In genomic region chrX:137033774-137034507, GRCh38 we compare ENCODE assay signal across 11 cellular contexts. TPM values are rescaled to one million over a fixed set of nuclear protein-coding genes. Genes with fewer than 3 reads are reported as not detected.
DNase-seq lines count a peak whose midpoint lies in the region; ATAC-seq, FAIRE-seq and TF ChIP-seq lines count a peak whose summit lies in the region.
"Had no signal": no experiment of that assay in that cellular context is flagged by ENCODE, and none has a peak within 500 bp of the region (broad histone marks: within the 10 kb centered on the region; RNA-seq: fewer than 3 reads in every experiment).

Gene GPR101 (minus strand): TSS chrX:137033995. CDS start chrX:137031674, 2,321 bp downstream.

- H3K27ac ChIP-seq in HUES48 (ENCODE audit: low read depth, low read length) (no peak within 1 kb of the TSS), coronary artery (no peak within 1 kb of the TSS), kidney (ENCODE audit: low read depth in 2 of 2, low read length in 2 of 2) (no peak within 1 kb of the TSS)

- no peak within 1 kb of the TSS for H3K27ac Mint-ChIP-seq in T-helper 1 cell treated with Interleukin-12 subunit alpha and Interleukin-12 subunit beta and Interleukin-4 antibody, amounts not matched to agents 30 μg/mL and 1 μg/mL, for 36 hours
- no peak within 1 kb of the TSS for H3K27ac Mint-ChIP-seq in neural crest cell (ENCODE audit: unreplicated experiment)

- peaks cover 8% of the 10 kb centered on the region for H3K4me1 Mint-ChIP-seq in T-helper 1 cell treated with Interleukin-12 subunit alpha and Interleukin-12 subunit beta and Interleukin-4 antibody, amounts not matched to agents 30 μg/mL and 1 μg/mL, for 36 hours (ENCODE audit: low read depth)
- H3K4me1 Mint-ChIP-seq in neural crest cell, result peaks cover 5% of the 10 kb centered on the region

- H3K36me3 Mint-ChIP-seq in T-helper 1 cell treated with Interleukin-12 subunit alpha and Interleukin-12 subunit beta and Interleukin-4 antibody, amounts not matched to agents 30 μg/mL and 1 μg/mL, for 36 hours (ENCODE audit: low read depth), result no peaks in the 10 kb centered on the region
- no peaks in the 10 kb centered on the region for H3K36me3 Mint-ChIP-seq in neural crest cell (ENCODE audit: low read depth)

- intact Hi-C loops in kidney (cut with DNase I), result no loop called here

- H3K27me3 ChIP-seq in HUES48 (ENCODE audit: control insufficient read depth, insufficient read depth, low read length), result peaks cover 98% of the 10 kb centered on the region

- H3K4me1 ChIP-seq in HUES48 (ENCODE audit: control insufficient read depth, insufficient read depth, low read length) (peaks cover 8% of the 10 kb centered on the region), kidney (ENCODE audit: control insufficient read depth in 1 of 2, insufficient read depth in 1 of 2, low read depth in 1 of 2, low read length in 2 of 2) (peaks cover 0 to 7% of the 10 kb centered on the region in 2 donors)
- H3K4me1 ChIP-seq: BE2C had no signal

- ATAC-seq in GM18520 (IDR thresholded peaks at IDR 0.05; ENCODE audit: unreplicated experiment), result no peak

- no peak for DNase-seq in T-helper 1 cell
- DNase-seq in coronary artery (ENCODE audit: low spot score), result no peak
- no peak for DNase-seq in neural crest cell (ENCODE audit: low read depth, low spot score)
- no peak for DNase-seq in kidney
- no peak for DNase-seq in dermis blood vessel endothelial cell
- DNase-seq: BE2C; effector CD8-positive, alpha-beta T cell had no signal

- FAIRE-seq in kidney (lab: Jason Lieb, UNC), result no peak
- FAIRE-seq: TTC549 had no signal

- H3K9me3 ChIP-seq in HUES48 (ENCODE audit: control insufficient read depth, insufficient read depth, low read length), result no peaks in the 10 kb centered on the region
- H3K9me3 ChIP-seq in kidney (ENCODE audit: control insufficient read depth in 1 of 2, low read length in 2 of 2), result no peaks in the 10 kb centered on the region
- H3K9me3 ChIP-seq: BE2C had no signal

- H3K27me3 Mint-ChIP-seq in T-helper 1 cell treated with Interleukin-12 subunit alpha and Interleukin-12 subunit beta and Interleukin-4 antibody, amounts not matched to agents 30 μg/mL and 1 μg/mL, for 36 hours (ENCODE audit: low read depth), result peaks cover 55% of the 10 kb centered on the region
- peaks cover 49% of the 10 kb centered on the region for H3K27me3 Mint-ChIP-seq in neural crest cell (ENCODE audit: low read depth)

- peak within 1 kb of the TSS; percentile 36 for H3K4me3 Mint-ChIP-seq in T-helper 1 cell treated with Interleukin-12 subunit alpha and Interleukin-12 subunit beta and Interleukin-4 antibody, amounts not matched to agents 30 μg/mL and 1 μg/mL, for 36 hours
- H3K4me3 Mint-ChIP-seq in neural crest cell, result peak within 1 kb of the TSS; percentile 63

- TF ChIP-seq CTCF in coronary artery (IDR thresholded peaks at IDR 0.05) (no peak), neural crest cell (conservative IDR thresholded peaks at IDR 0.05) (no peak), kidney (IDR thresholded peaks at IDR 0.05; ENCODE audit: borderline replicate concordance, extremely low read depth, insufficient read depth) (no peak)

- no peaks in the 10 kb centered on the region for H3K9me3 Mint-ChIP-seq in T-helper 1 cell treated with Interleukin-12 subunit alpha and Interleukin-12 subunit beta and Interleukin-4 antibody, amounts not matched to agents 30 μg/mL and 1 μg/mL, for 36 hours
- H3K9me3 Mint-ChIP-seq in neural crest cell, result peaks cover 2% of the 10 kb centered on the region

- H3K36me3 ChIP-seq in HUES48 (ENCODE audit: control insufficient read depth, insufficient read depth, low read length), result no peaks in the 10 kb centered on the region
- H3K36me3 ChIP-seq in kidney (ENCODE audit: control insufficient read depth in 1 of 2, insufficient read depth in 2 of 2, low read length in 2 of 2), result no peaks in the 10 kb centered on the region
- H3K36me3 ChIP-seq: BE2C had no signal

- H3K4me3 ChIP-seq in HUES48 (ENCODE audit: low read depth, low read length), result peak within 1 kb of the TSS; percentile 42; the same call in 1 of the 2 replicates
- H3K4me3 ChIP-seq in coronary artery, result peak within 1 kb of the TSS; percentile 55
- no peak within 1 kb of the TSS for H3K4me3 ChIP-seq in kidney (ENCODE audit: low read length in 2 of 2)

- H3K9ac ChIP-seq in HUES48 (ENCODE audit: low read depth, low read length), result no peak within 1 kb of the TSS
- H3K9ac ChIP-seq in kidney (ENCODE audit: low read length in 2 of 2), result no peak within 1 kb of the TSS

RNA-seq across cellular contexts. Expression of gene GPR101, which starts in this region (rescaled TPM):
- not detected in 2 replicates for total RNA-seq in neural crest cell
- not detected for total RNA-seq in kidney
- not detected for polyA plus RNA-seq in kidney (ENCODE audit: insufficient read depth, low read depth, low replicate concordance)
- total RNA-seq in dermis blood vessel endothelial cell, result not detected in 2 replicates

Comparison
In these comparisons a context has a peak if more than half of its experiments do, and no peak if none do; other contexts are left out.
1. H3K4me3 ChIP-seq: peak in HUES48 (single experiment) and coronary artery (single experiment); none in kidney (0 of 2).